ENCODE assay signal across 16 cellular contexts in the genomic region with DNA sequence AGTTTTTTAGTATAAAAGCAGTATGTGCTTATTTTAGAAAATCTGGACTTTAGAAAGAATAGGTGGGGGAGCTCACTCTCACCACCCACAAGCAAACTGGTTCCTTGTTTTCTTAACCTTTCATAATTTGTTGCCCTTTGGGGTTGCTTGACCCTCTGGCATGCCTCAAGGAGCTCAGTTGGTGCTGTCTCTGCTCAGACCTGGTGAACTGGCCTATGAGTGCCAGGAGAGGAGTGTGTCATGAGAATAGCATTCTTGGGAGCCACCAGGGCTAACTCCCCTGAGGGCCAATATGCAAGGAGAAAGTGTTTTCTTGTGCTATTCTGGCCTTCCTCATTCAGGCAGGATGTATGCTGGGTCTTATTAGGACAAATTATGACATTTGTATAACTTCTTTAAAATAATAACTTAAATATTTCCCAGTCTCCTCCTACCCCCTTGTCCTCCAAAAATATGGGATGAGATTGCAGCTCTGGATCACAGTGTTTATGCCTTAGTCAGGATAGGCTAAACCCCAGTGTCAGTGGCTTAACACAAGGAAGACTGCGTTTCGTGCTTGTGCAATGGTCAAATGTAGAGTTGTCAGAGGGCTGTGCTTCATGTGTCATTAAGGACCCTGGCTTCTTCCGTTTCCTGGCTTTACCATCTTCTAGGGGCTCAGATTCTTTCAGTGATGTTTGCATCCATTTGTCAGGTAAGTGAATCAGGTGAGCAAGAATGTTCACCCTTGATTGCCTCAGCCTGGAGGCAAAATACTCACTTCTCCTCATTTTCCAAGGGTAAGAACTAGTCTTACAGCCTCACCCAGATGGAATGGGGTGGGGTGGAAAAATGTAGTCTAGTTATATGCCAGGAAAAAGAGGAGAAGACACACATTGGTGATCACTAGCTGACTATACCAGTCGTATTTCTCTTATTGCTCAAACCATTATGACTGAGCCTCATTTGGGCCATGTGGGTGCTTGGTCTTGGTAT. TPM values are rescaled to one million over a fixed set of nuclear protein-coding genes. Genes with fewer than 3 reads are reported as not detected.
DNase-seq lines count a peak whose midpoint lies in the region; ATAC-seq and TF ChIP-seq lines count a peak whose summit lies in the region.
"Had no signal": no experiment of that assay in that cellular context is flagged by ENCODE, and none has a peak within 500 bp of the region (broad histone marks: within the 10 kb centered on the region; RNA-seq: fewer than 3 reads in every experiment).

No MANE protein-coding gene starts in this region.

- H3K4me3 ChIP-seq in epithelial cell of esophagus (ENCODE audit: low read length): no peak overlapping the region
- H3K4me3 ChIP-seq: adrenal gland had no signal

- CTCF ChIA-PET in Calu3 (lab: Charles Lee): interaction anchor here (1.0 kb wide), 1 partner anchor 10 kb away, joined by 3 read pairs; no protein-coding TSS in a partner anchor

- DNase-seq in Calu3 (peak; percentile 20), NCI-H460 (ENCODE audit: extremely low read depth, low read depth) (peak; percentile 53), epithelial cell of esophagus (ENCODE audit: low read depth) (peak; percentile 100), mesothelial cell of epicardium (ENCODE audit: low spot score in 2 of 2, unreplicated experiment in 2 of 2) (no peak), HUDEP-2 (lab: John Stamatoyannopoulos, UW; ENCODE audit: unreplicated experiment in 76 of 76) (no peak), DMS79 (lab: John Stamatoyannopoulos, UW) (no peak)
- DNase-seq: activated CD8-positive, alpha-beta memory T cell treated with anti-CD3 and anti-CD28 coated beads for 24 hours; adrenal gland; KBM-7; NCI-H1417 treated with DMSO at 0.1 percent for 48 hours; NCI-H446 treated with DMSO at 0.1 percent for 48 hours; SW 1271 had no signal

- peaks cover 21% of the 10 kb centered on the region for H3K4me1 Mint-ChIP-seq in Calu3 (ENCODE audit: low read depth, unreplicated experiment)
- H3K4me1 Mint-ChIP-seq in mesothelial cell of epicardium: peaks cover 25% of the 10 kb centered on the region
- no peaks in the 10 kb centered on the region for H3K4me1 Mint-ChIP-seq in stimulated activated memory B cell treated with anti-CD40 and anti-IgM and Interleukin-4, amounts not matched to agents 10 μg/mL and 1 μg/mL and 100 μg/mL, for 72 hours
- H3K4me1 Mint-ChIP-seq: activated T-helper 17 cell treated with anti-CD3 and anti-CD28 coated beads, Interleukin-2, amount 50 U/mL, for 72 hours had no signal

- intact Hi-C loops in Calu3 (cut with micrococcal nuclease; ENCODE audit: unreplicated experiment): no loop called here

- H3K4me3 Mint-ChIP-seq in Calu3 (ENCODE audit: low read depth, unreplicated experiment) (no peak overlapping the region), mesothelial cell of epicardium (no peak overlapping the region)
- H3K4me3 Mint-ChIP-seq in stimulated activated memory B cell treated with anti-CD40 and anti-IgM and Interleukin-4, amounts not matched to agents 10 μg/mL and 1 μg/mL and 100 μg/mL, for 72 hours: no peak overlapping the region
- H3K4me3 Mint-ChIP-seq: activated T-helper 17 cell treated with anti-CD3 and anti-CD28 coated beads, Interleukin-2, amount 50 U/mL, for 72 hours had no signal

- no peak for ATAC-seq in GM21423 (IDR thresholded peaks at IDR 0.05; ENCODE audit: unreplicated experiment)
- ATAC-seq in stimulated activated memory B cell treated with anti-CD40 and anti-IgM and Interleukin-4, amounts not matched to agents 10 μg/mL and 1 μg/mL and 100 μg/mL, for 72 hours: no peak
- ATAC-seq: activated T-helper 17 cell treated with anti-CD3 and anti-CD28 coated beads, Interleukin-2, amount 50 U/mL, for 72 hours had no signal

- H3K27me3 Mint-ChIP-seq in Calu3 (ENCODE audit: unreplicated experiment) (no peaks in the 10 kb centered on the region), mesothelial cell of epicardium (ENCODE audit: low read depth) (no peaks in the 10 kb centered on the region)
- H3K27me3 Mint-ChIP-seq in stimulated activated memory B cell treated with anti-CD40 and anti-IgM and Interleukin-4, amounts not matched to agents 10 μg/mL and 1 μg/mL and 100 μg/mL, for 72 hours: peaks cover 45% of the 10 kb centered on the region

- H3K27ac Mint-ChIP-seq in Calu3 (ENCODE audit: unreplicated experiment): peak overlapping the region; percentile 47
- peak overlapping the region; percentile 59 for H3K27ac Mint-ChIP-seq in mesothelial cell of epicardium
- no peak overlapping the region for H3K27ac Mint-ChIP-seq in stimulated activated memory B cell treated with anti-CD40 and anti-IgM and Interleukin-4, amounts not matched to agents 10 μg/mL and 1 μg/mL and 100 μg/mL, for 72 hours
- H3K27ac Mint-ChIP-seq: activated T-helper 17 cell treated with anti-CD3 and anti-CD28 coated beads, Interleukin-2, amount 50 U/mL, for 72 hours had no signal

- H3K9me3 Mint-ChIP-seq in Calu3 (ENCODE audit: low read depth, unreplicated experiment) (no peaks in the 10 kb centered on the region), mesothelial cell of epicardium (no peaks in the 10 kb centered on the region)
- no peaks in the 10 kb centered on the region for H3K9me3 Mint-ChIP-seq in stimulated activated memory B cell treated with anti-CD40 and anti-IgM and Interleukin-4, amounts not matched to agents 10 μg/mL and 1 μg/mL and 100 μg/mL, for 72 hours
- H3K9me3 Mint-ChIP-seq: activated T-helper 17 cell treated with anti-CD3 and anti-CD28 coated beads, Interleukin-2, amount 50 U/mL, for 72 hours had no signal

- H3K36me3 Mint-ChIP-seq in Calu3 (ENCODE audit: insufficient read depth, unreplicated experiment) (no peaks in the 10 kb centered on the region), mesothelial cell of epicardium (no peaks in the 10 kb centered on the region)
- no peaks in the 10 kb centered on the region for H3K36me3 Mint-ChIP-seq in stimulated activated memory B cell treated with anti-CD40 and anti-IgM and Interleukin-4, amounts not matched to agents 10 μg/mL and 1 μg/mL and 100 μg/mL, for 72 hours

- BruUV-seq in Calu3 (replicated peaks; lab: Mats Ljungman, UMichigan): no TSS peak

- no peak for TF ChIP-seq CTCF in Calu3 (IDR thresholded peaks at IDR 0.05; ENCODE audit: unreplicated experiment)
- no peak for TF ChIP-seq CTCF in epithelial cell of esophagus (IDR thresholded peaks at IDR 0.05; ENCODE audit: insufficient read depth, low read depth, low read length, missing control alignments)
- no peak for TF ChIP-seq CTCF in mesothelial cell of epicardium (IDR thresholded peaks at IDR 0.05; ENCODE audit: unreplicated experiment)

RNA-seq across cellular contexts. Expression of a gene that starts 20.7 kb away (rescaled TPM):
- total RNA-seq in Calu3 (2022) (22.0 and 24.2 TPM in 2 replicates), mesothelial cell of epicardium (77.0 to 78.5 TPM (median 77.8 TPM) in 3 replicates)
- total RNA-seq in NCI-H460 (2014; rRNA removed; shearing (Covaris generic)): 8.8 and 10.1 TPM in 2 replicates
- polyA plus RNA-seq in NCI-H460 (2014; cell fraction: nucleus; rRNA removed): 3.8 and 4.0 TPM in 2 replicates
- total RNA-seq: OCI-LY7 had no signal

Comparison
In these comparisons a context has a peak if more than half of its experiments do, and no peak if none do; other contexts are left out.
1. DNase-seq: peak in Calu3 (single experiment), NCI-H460 (single experiment) and epithelial cell of esophagus (single experiment); none in mesothelial cell of epicardium (0 of 2), HUDEP-2 (0 of 76) and DMS79 (single experiment).